ENCODE assay signal across 37 cellular contexts in the genomic region with DNA sequence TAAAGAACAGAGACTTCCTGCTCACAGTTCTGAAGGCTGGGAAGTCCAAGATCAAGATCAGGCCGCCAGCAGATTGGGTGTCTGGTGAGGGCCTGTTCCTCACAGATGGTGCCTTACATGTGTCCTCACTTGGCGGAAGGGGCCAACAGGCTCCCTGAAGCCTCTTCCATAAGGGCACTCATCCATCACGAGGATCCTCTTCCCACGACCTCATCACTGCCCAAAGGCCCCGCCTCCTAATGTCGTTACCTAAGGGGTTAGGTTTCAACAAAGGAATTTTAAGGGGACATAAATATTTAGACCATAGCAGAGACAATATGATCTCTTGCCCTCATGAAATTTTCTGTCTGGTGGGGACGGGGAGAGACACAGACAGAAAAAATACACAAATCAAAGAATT. TPM values are rescaled to one million over a fixed set of nuclear protein-coding genes. Genes with fewer than 3 reads are reported as not detected.
"Had no signal": no experiment of that assay in that cellular context is flagged by ENCODE, and none has a peak within 500 bp of the region (broad histone marks: within the 10 kb centered on the region; RNA-seq: fewer than 3 reads in every experiment).

No MANE protein-coding gene starts in this region.

- H3K27me3 Mint-ChIP-seq: activated naive CD4-positive, alpha-beta T cell treated with anti-CD3 and anti-CD28 coated beads, Interleukin-2, amount 50 U/mL, for 24 hours; activated naive CD8-positive, alpha-beta T cell treated with anti-CD3 and anti-CD28 coated beads, Interleukin-2, amount 10 ng/mL, durations not matched to agents 7 days and 5 days had no signal

- H3K27ac Mint-ChIP-seq: activated CD8-positive, alpha-beta T cell treated with anti-CD3 and anti-CD28 coated beads for 36 hours; activated naive CD4-positive, alpha-beta T cell treated with anti-CD3 and anti-CD28 coated beads, Interleukin-2, amount 50 U/mL, for 24 hours; activated naive CD8-positive, alpha-beta T cell treated with anti-CD3 and anti-CD28 coated beads, Interleukin-2, amount 10 ng/mL, durations not matched to agents 7 days and 5 days; activated T-cell treated with anti-CD3 and anti-CD28 coated beads, Interleukin-2, amount 50 U/mL, for 24 hours; activated T-helper 2 cell treated with anti-CD3 and anti-CD28 coated beads, Interferon-gamma antibody, Interleukin-2, Interleukin-4, amounts not matched to agents 10 μg/mL and 5 μg/mL and 100 μg/mL, durations not matched to agents 14 hours and 24 hours and 36 hours had no signal

- H3K9me3 ChIP-seq: body of pancreas, breast epithelium, Peyer's patch had no signal

- ATAC-seq: activated CD8-positive, alpha-beta T cell treated with anti-CD3 and anti-CD28 coated beads for 36 hours; PC-3; Right ventricle myocardium inferior had no signal

- H3K4me1 ChIP-seq: breast epithelium, Peyer's patch had no signal

- H3K36me3 ChIP-seq: breast epithelium, Peyer's patch, WERI-Rb-1 had no signal

- H3K9me3 Mint-ChIP-seq: activated CD8-positive, alpha-beta T cell treated with anti-CD3 and anti-CD28 coated beads for 36 hours; activated naive CD4-positive, alpha-beta T cell treated with anti-CD3 and anti-CD28 coated beads, Interleukin-2, amount 50 U/mL, for 24 hours; activated naive CD8-positive, alpha-beta T cell treated with anti-CD3 and anti-CD28 coated beads, Interleukin-2, amount 10 ng/mL, durations not matched to agents 7 days and 5 days; activated T-cell treated with anti-CD3 and anti-CD28 coated beads, Interleukin-2, amount 50 U/mL, for 24 hours; activated T-helper 2 cell treated with anti-CD3 and anti-CD28 coated beads, Interferon-gamma antibody, Interleukin-2, Interleukin-4, amounts not matched to agents 10 μg/mL and 5 μg/mL and 100 μg/mL, durations not matched to agents 14 hours and 24 hours and 36 hours had no signal

- H3K4me3 Mint-ChIP-seq: activated CD8-positive, alpha-beta T cell treated with anti-CD3 and anti-CD28 coated beads for 36 hours; activated naive CD4-positive, alpha-beta T cell treated with anti-CD3 and anti-CD28 coated beads, Interleukin-2, amount 50 U/mL, for 24 hours; activated naive CD8-positive, alpha-beta T cell treated with anti-CD3 and anti-CD28 coated beads, Interleukin-2, amount 10 ng/mL, durations not matched to agents 7 days and 5 days; activated T-cell treated with anti-CD3 and anti-CD28 coated beads, Interleukin-2, amount 50 U/mL, for 24 hours had no signal

- H3K4me3 ChIP-seq: body of pancreas, breast epithelium, Peyer's patch had no signal

- DNase-seq: activated CD4-positive, alpha-beta T cell treated with anti-CD3 and anti-CD28 coated beads for 1 hour; activated CD4-positive, alpha-beta T cell treated with anti-CD3 and anti-CD28 coated beads for 48 hours; activated CD4-positive, CD25-positive, alpha-beta regulatory T cell; activated CD8-positive, alpha-beta T cell treated with anti-CD3 and anti-CD28 coated beads for 36 hours; activated gamma-delta T cell; activated naive CD4-positive, alpha-beta T cell treated with Interleukin-2 at 50 U/mL for 16 hours; activated naive CD8-positive, alpha-beta T cell treated with anti-CD3 and anti-CD28 coated beads, Interleukin-2, amount 10 ng/mL, durations not matched to agents 7 days and 5 days; activated T-cell treated with anti-CD3 and anti-CD28 coated beads, Interleukin-2, amount 50 U/mL, for 24 hours; amygdala; body of pancreas; caudate nucleus; cerebellar nuclear complex; Karpas-422; KBM-7; NCI-H1105; NCI-H1417 treated with DMSO at 0.1 percent for 48 hours; NCI-H187 treated with DMSO at 0.1 percent for 48 hours; NCI-H2081; NCI-H345; NCI-H524 treated with DMSO at 0.1 percent for 48 hours; NK-92 treated with Interleukin-12 subunit alpha and Interleukin-12 subunit beta, amount 100 ng/mL, for 24 hours; PC-3; Peyer's patch; SIG-M5; SW 1271; T-helper 1 cell; T-helper 2 cell; T-helper 9 cell; WERI-Rb-1 had no signal

- H3K27me3 ChIP-seq: body of pancreas, Peyer's patch had no signal

- H3K27ac ChIP-seq: body of pancreas, breast epithelium, Peyer's patch, RWPE1, WERI-Rb-1 had no signal

- H3K36me3 Mint-ChIP-seq: activated naive CD4-positive, alpha-beta T cell treated with anti-CD3 and anti-CD28 coated beads, Interleukin-2, amount 50 U/mL, for 24 hours; activated naive CD8-positive, alpha-beta T cell treated with anti-CD3 and anti-CD28 coated beads, Interleukin-2, amount 10 ng/mL, durations not matched to agents 7 days and 5 days had no signal

RNA-seq across cellular contexts. Expression of a gene that starts 18.6 kb away (rescaled TPM):
- total RNA-seq: activated CD8-positive, alpha-beta T cell treated with anti-CD3 and anti-CD28 coated beads for 36 hours; activated naive CD8-positive, alpha-beta T cell treated with anti-CD3 and anti-CD28 coated beads, Interleukin-2, amount 10 ng/mL, durations not matched to agents 7 days and 5 days; activated T-helper 2 cell treated with anti-CD3 and anti-CD28 coated beads, Interferon-gamma antibody, Interleukin-2, Interleukin-4, amounts not matched to agents 10 μg/mL and 5 μg/mL and 100 μg/mL, durations not matched to agents 14 hours and 24 hours and 36 hours; body of pancreas; NCI-H460; Right ventricle myocardium inferior had no signal

RNA-seq across cellular contexts. Expression of a gene that starts 33.0 kb away (rescaled TPM):
- total RNA-seq: activated CD8-positive, alpha-beta T cell treated with anti-CD3 and anti-CD28 coated beads for 36 hours; activated T-helper 2 cell treated with anti-CD3 and anti-CD28 coated beads, Interferon-gamma antibody, Interleukin-2, Interleukin-4, amounts not matched to agents 10 μg/mL and 5 μg/mL and 100 μg/mL, durations not matched to agents 14 hours and 24 hours and 36 hours; MCF 10A; NCI-H460; PC-3 had no signal

RNA-seq across cellular contexts. Expression of a gene that starts 57.0 kb away (rescaled TPM):
- total RNA-seq: activated CD8-positive, alpha-beta T cell treated with anti-CD3 and anti-CD28 coated beads for 36 hours; activated T-helper 2 cell treated with anti-CD3 and anti-CD28 coated beads, Interferon-gamma antibody, Interleukin-2, Interleukin-4, amounts not matched to agents 10 μg/mL and 5 μg/mL and 100 μg/mL, durations not matched to agents 14 hours and 24 hours and 36 hours; astrocyte; body of pancreas; MCF 10A; NCI-H460; PC-3; Peyer's patch; Right ventricle myocardium inferior had no signal
